9 cellular contexts compared by ENCODE assay signal in the genomic region with DNA sequence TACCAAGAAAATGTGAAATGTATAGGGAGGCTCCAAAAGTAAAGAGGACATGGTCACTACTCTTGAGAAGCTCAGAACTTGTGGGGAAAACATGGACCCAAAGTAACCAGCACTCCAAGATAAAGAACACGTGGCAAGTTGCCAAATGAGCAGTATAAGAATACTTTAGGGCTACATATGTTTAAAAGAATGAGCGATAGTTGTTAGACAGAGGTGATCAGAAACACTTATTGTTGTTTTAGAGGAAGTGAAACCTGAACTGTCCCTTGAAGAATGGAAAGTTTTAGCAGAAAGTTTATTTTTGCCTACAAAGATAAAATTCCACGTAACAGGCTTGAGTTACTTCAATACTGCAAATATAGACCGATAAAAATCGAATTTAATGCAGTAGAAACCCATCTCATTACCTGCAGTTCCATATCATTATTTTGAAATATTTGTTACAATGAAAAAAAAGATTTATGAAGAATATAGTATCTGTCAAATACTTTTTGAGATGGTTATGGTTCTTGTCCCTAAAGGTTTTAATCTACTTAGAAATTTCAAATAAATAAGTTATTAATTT.
A peak's percentile ranks its signal among the peaks of the same experiment; 100 is the strongest.
DNase-seq lines count a peak whose midpoint lies in the region; ATAC-seq, FAIRE-seq and TF ChIP-seq lines count a peak whose summit lies in the region.
"Had no signal": no experiment of that assay in that cellular context is flagged by ENCODE, and none has a peak within 500 bp of the region (broad histone marks: within the 10 kb centered on the region; RNA-seq: fewer than 3 reads in every experiment).

No MANE protein-coding gene starts in this region.

- TF ChIP-seq POLR2A in endothelial cell of umbilical vein (IDR thresholded peaks at IDR 0.05; ENCODE audit: low read depth, low read length), result no peak

- no peaks in the 10 kb centered on the region for H3K9me1 ChIP-seq in endothelial cell of umbilical vein (replicated peaks; ENCODE audit: control insufficient read depth, extremely low read depth, insufficient read depth, low read length)

- H3K9me3 ChIP-seq in endothelial cell of umbilical vein (replicated peaks; ENCODE audit: control insufficient read depth, insufficient read depth, low read length) (no peaks in the 10 kb centered on the region), psoas muscle (no peaks in the 10 kb centered on the region), upper lobe of right lung (no peaks in the 10 kb centered on the region)

- TF ChIP-seq CTCF in endothelial cell of umbilical vein (IDR thresholded peaks at IDR 0.05; ENCODE audit: extremely low read depth in 1 of 2, insufficient read depth in 1 of 2, low read depth in 1 of 2, low read length in 2 of 2) (no peak), foreskin keratinocyte (conservative IDR thresholded peaks at IDR 0.05) (no peak), psoas muscle (IDR thresholded peaks at IDR 0.05) (no peak), upper lobe of right lung (IDR thresholded peaks at IDR 0.05) (no peak)

- DNase-seq in endothelial cell of umbilical vein (ENCODE audit: low read depth, low spot score) (peak; percentile 58), foreskin keratinocyte (no peak), left ventricle myocardium superior (no peak), psoas muscle (no peak), upper lobe of right lung (no peak)
- DNase-seq: DND-41 had no signal

- CTCF ChIA-PET in endothelial cell of umbilical vein (lab: Charles Lee), result interaction anchor here (1.1 to 2.6 kb wide), 6 partner anchors 10 to 692 kb away, joined by 4 to 14 read pairs (median 5); no protein-coding TSS in a partner anchor

- intact Hi-C loops in endothelial cell of umbilical vein (cut with micrococcal nuclease) (loop anchor here (1.0 kb wide), 1 partner anchor 317 kb away; no protein-coding TSS in a partner anchor), left ventricle myocardium superior (cut with micrococcal nuclease) (no loop called here), psoas muscle (cut with DNase I) (no loop called here), upper lobe of right lung (cut with DNase I) (no loop called here)

- H3K36me3 ChIP-seq in endothelial cell of umbilical vein (ENCODE audit: control insufficient read depth in 2 of 2, extremely low read depth in 1 of 2, insufficient read depth in 2 of 2, low read length in 2 of 2), result no peaks in the 10 kb centered on the region
- H3K36me3 ChIP-seq in psoas muscle (ENCODE audit: insufficient read depth in 1 of 2, low read depth in 1 of 2), result no peaks in the 10 kb centered on the region
- H3K36me3 ChIP-seq in upper lobe of right lung, result no peaks in the 10 kb centered on the region

- dilution Hi-C loops in endothelial cell of umbilical vein (cut with MboI; ENCODE audit: extremely low pct_ligation_motif_present, low sequenced_read_pairs), result loop anchor here (25.0 kb wide), 1 partner anchor 491 kb away; no protein-coding TSS in a partner anchor

- peak; percentile 93 for ATAC-seq in GM18870 (IDR thresholded peaks at IDR 0.05; ENCODE audit: unreplicated experiment)
- peak; percentile 88 for ATAC-seq in GM21737 (IDR thresholded peaks at IDR 0.05; ENCODE audit: unreplicated experiment)
- peak; percentile 95 for ATAC-seq in HG03432 (IDR thresholded peaks at IDR 0.05; ENCODE audit: unreplicated experiment)
- ATAC-seq in foreskin keratinocyte, result no peak
- no peak for ATAC-seq in left ventricle myocardium superior
- ATAC-seq in psoas muscle, result no peak
- ATAC-seq in upper lobe of right lung, result no peak

- POLR2A ChIA-PET in endothelial cell of umbilical vein (lab: Charles Lee), result interaction anchor here (1.2 kb wide), 1 partner anchor 796 kb away, joined by 5 read pairs; no protein-coding TSS in a partner anchor

- no peak for FAIRE-seq in endothelial cell of umbilical vein (lab: Jason Lieb, UNC)

- H3K79me2 ChIP-seq in endothelial cell of umbilical vein (ENCODE audit: control insufficient read depth, insufficient read depth, low read length), result no peaks in the 10 kb centered on the region

- WGBS in psoas muscle, 3 donors, result 82 to 86% (median 83%) methylated on average over 5 of the region's 5 CpGs

- no peak overlapping the region for H3K4me3 ChIP-seq in endothelial cell of umbilical vein (replicated peaks in 1 of 3; ENCODE audit: insufficient read depth in 1 of 3, low read depth in 1 of 3, low read length in 3 of 3)
- no peak overlapping the region for H3K4me3 ChIP-seq in psoas muscle
- no peak overlapping the region for H3K4me3 ChIP-seq in upper lobe of right lung

- H2AFZ ChIP-seq in endothelial cell of umbilical vein (ENCODE audit: low read depth, low read length), result no peak overlapping the region

- H3K27me3 ChIP-seq in endothelial cell of umbilical vein (ENCODE audit: control insufficient read depth in 2 of 2, insufficient read depth in 2 of 2, low read length in 2 of 2), result no peaks in the 10 kb centered on the region
- H3K27me3 ChIP-seq in foreskin keratinocyte, result no peaks in the 10 kb centered on the region
- no peaks in the 10 kb centered on the region for H3K27me3 ChIP-seq in psoas muscle (ENCODE audit: insufficient read depth in 3 of 3, low read length in 2 of 3)
- no peaks in the 10 kb centered on the region for H3K27me3 ChIP-seq in upper lobe of right lung

- H3K4me1 ChIP-seq in endothelial cell of umbilical vein (ENCODE audit: control insufficient read depth, extremely low read depth, insufficient read depth, low read length) (peaks cover 41% of the 10 kb centered on the region), foreskin keratinocyte (no peaks in the 10 kb centered on the region), psoas muscle (no peaks in the 10 kb centered on the region), upper lobe of right lung (no peaks in the 10 kb centered on the region)

- peak overlapping the region; percentile 68 for H3K4me2 ChIP-seq in endothelial cell of umbilical vein (ENCODE audit: insufficient read depth, low read length)

- H3K9ac ChIP-seq in endothelial cell of umbilical vein (replicated peaks; ENCODE audit: extremely low read depth, insufficient read depth, low read length), result peak overlapping the region; percentile 49

- no peaks in the 10 kb centered on the region for H4K20me1 ChIP-seq in endothelial cell of umbilical vein (replicated peaks; ENCODE audit: control insufficient read depth, extremely low read depth, insufficient read depth, low read length)

- peak overlapping the region; percentile 70 for H3K27ac ChIP-seq in endothelial cell of umbilical vein (ENCODE audit: insufficient read depth, low read depth, low read length)
- H3K27ac ChIP-seq in foreskin keratinocyte, result no peak overlapping the region
- H3K27ac ChIP-seq in psoas muscle, result no peak overlapping the region
- H3K27ac ChIP-seq in upper lobe of right lung, result no peak overlapping the region

- BruUV-seq in endothelial cell of umbilical vein (replicated peaks; lab: Mats Ljungman, UMichigan), result no TSS peak

TF ChIP-seq in endothelial cell of umbilical vein, 7 proteins besides CTCF, POLR2A, EP300 and RAD21:
- TF ChIP-seq MYC (IDR thresholded peaks at IDR 0.05; ENCODE audit: low read depth, low read length) (no peak), EZH2 (IDR thresholded peaks at IDR 0.05; ENCODE audit: borderline replicate concordance, low read depth, low read length, severe bottlenecking) (no peak), MAX (IDR thresholded peaks at IDR 0.05; ENCODE audit: insufficient read depth, insufficient read length) (no peak), JUN (IDR thresholded peaks at IDR 0.05; ENCODE audit: borderline replicate concordance, insufficient read depth, insufficient read length, low read depth) (no peak), POLR2AphosphoS5 (IDR thresholded peaks at IDR 0.05; ENCODE audit: insufficient read depth, low read depth, low read length) (no peak), FOS (IDR thresholded peaks at IDR 0.05; ENCODE audit: borderline replicate concordance, insufficient read depth, low read length) (no peak)

Comparison
In these comparisons a context has a peak if more than half of its experiments do, and no peak if none do; other contexts are left out.
1. ATAC-seq: peak in GM18870 (single experiment), GM21737 (single experiment) and HG03432 (single experiment); none in foreskin keratinocyte (single experiment), left ventricle myocardium superior (single experiment), psoas muscle (0 of 4) and upper lobe of right lung (single experiment).